29 cellular contexts compared by ENCODE assay signal in the genomic region with DNA sequence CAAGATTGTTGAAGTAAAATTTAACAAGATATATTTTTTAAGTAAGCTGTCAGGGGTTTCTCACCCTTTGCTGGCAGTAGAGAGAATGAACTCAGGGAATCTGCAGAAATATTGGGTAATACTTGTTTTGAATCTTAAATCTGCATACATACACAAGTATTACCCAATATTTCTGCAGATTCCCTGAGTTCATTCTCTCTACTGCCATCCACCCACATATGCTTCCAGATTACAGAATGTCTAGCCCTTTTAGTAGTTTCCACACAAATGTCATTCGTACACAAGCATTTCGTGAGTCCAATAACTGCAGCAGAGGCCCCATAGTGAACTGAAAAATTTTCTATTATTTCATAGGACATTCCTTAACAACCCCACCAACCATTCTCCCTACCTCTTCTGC.
"Had no signal": no experiment of that assay in that cellular context is flagged by ENCODE, and none has a peak within 500 bp of the region (broad histone marks: within the 10 kb centered on the region; RNA-seq: fewer than 3 reads in every experiment).

No MANE protein-coding gene starts in this region.

- H3K4me1 Mint-ChIP-seq: stimulated activated effector memory CD8-positive, alpha-beta T cell treated with anti-CD3 and anti-CD28 coated beads, Interleukin-12 subunit alpha, Interleukin-12 subunit beta, amount 100 ng/mL, for 72 hours had no signal

- H3K4me1 ChIP-seq: adrenal gland, esophagus squamous epithelium, parathyroid adenoma, upper lobe of left lung had no signal

- H2AFZ ChIP-seq: parathyroid adenoma had no signal

- H3K27ac ChIP-seq: adrenal gland, brain microvascular endothelial cell, epithelial cell of prostate, esophagus squamous epithelium, parathyroid adenoma, thoracic aorta, upper lobe of left lung had no signal

- H3K9ac ChIP-seq: parathyroid adenoma had no signal

- H3K79me2 ChIP-seq: parathyroid adenoma had no signal

- H3K27ac Mint-ChIP-seq: activated naive CD8-positive, alpha-beta T cell; mesothelial cell of epicardium; naive thymus-derived CD4-positive, alpha-beta T cell; stimulated activated effector memory CD8-positive, alpha-beta T cell treated with anti-CD3 and anti-CD28 coated beads, Interleukin-12 subunit alpha, Interleukin-12 subunit beta, amount 100 ng/mL, for 72 hours; stimulated activated naive CD8-positive, alpha-beta T cell treated with anti-CD3 and anti-CD28 coated beads, Interleukin-15, Interleukin-2, amounts not matched to agents 100 ng/mL and 50 ng/mL, for 24 hours; T-helper 2 cell treated with Interferon-gamma antibody and Interleukin-4, amounts not matched to agents 5 μg/mL and 100 μg/mL, for 36 hours had no signal

- H3K4me3 Mint-ChIP-seq: activated naive CD8-positive, alpha-beta T cell; mesothelial cell of epicardium; naive thymus-derived CD4-positive, alpha-beta T cell; stimulated activated effector memory CD8-positive, alpha-beta T cell treated with anti-CD3 and anti-CD28 coated beads, Interleukin-12 subunit alpha, Interleukin-12 subunit beta, amount 100 ng/mL, for 72 hours; stimulated activated naive CD8-positive, alpha-beta T cell treated with anti-CD3 and anti-CD28 coated beads, Interleukin-15, Interleukin-2, amounts not matched to agents 100 ng/mL and 50 ng/mL, for 24 hours; T-helper 2 cell treated with Interferon-gamma antibody and Interleukin-4, amounts not matched to agents 5 μg/mL and 100 μg/mL, for 36 hours had no signal

- H3K36me3 ChIP-seq: adrenal gland, brain microvascular endothelial cell, esophagus squamous epithelium, thoracic aorta, upper lobe of left lung had no signal

- H3K9me3 Mint-ChIP-seq: stimulated activated naive CD8-positive, alpha-beta T cell treated with anti-CD3 and anti-CD28 coated beads, Interleukin-15, Interleukin-2, amounts not matched to agents 100 ng/mL and 50 ng/mL, for 24 hours; T-helper 2 cell treated with Interferon-gamma antibody and Interleukin-4, amounts not matched to agents 5 μg/mL and 100 μg/mL, for 36 hours had no signal

- H3K4me3 ChIP-seq: adrenal gland, esophagus squamous epithelium, thoracic aorta, upper lobe of left lung had no signal

- H3K27me3 ChIP-seq: adrenal gland, brain microvascular endothelial cell, esophagus squamous epithelium, upper lobe of left lung had no signal

- H3K9me3 ChIP-seq: adrenal gland, esophagus squamous epithelium, thoracic aorta, upper lobe of left lung had no signal

- ATAC-seq: left colon; naive thymus-derived CD4-positive, alpha-beta T cell; right cardiac atrium; stimulated activated effector memory CD8-positive, alpha-beta T cell treated with anti-CD3 and anti-CD28 coated beads, Interleukin-12 subunit alpha, Interleukin-12 subunit beta, amount 100 ng/mL, for 72 hours had no signal

- DNase-seq: activated CD4-positive, alpha-beta T cell treated with anti-CD3 and anti-CD28 coated beads for 4 hours; activated CD4-positive, alpha-beta T cell treated with anti-CD3 and anti-CD28 coated beads, Interleukin-2, amount 50 U/mL, for 48 hours; activated CD8-positive, alpha-beta memory T cell treated with anti-CD3 and anti-CD28 coated beads for 24 hours; activated effector memory CD4-positive, alpha-beta T cell treated with Interleukin-2 at 50 U/mL for 16 hours; activated naive CD4-positive, alpha-beta T cell treated with Interleukin-2 at 50 U/mL for 16 hours; adrenal gland; brain microvascular endothelial cell; central memory CD4-positive, alpha-beta T cell; dermis blood vessel endothelial cell; effector CD4-positive, alpha-beta T cell; esophagus squamous epithelium; foreskin fibroblast; head of caudate nucleus; hippocampal formation; kidney; left colon; naive thymus-derived CD4-positive, alpha-beta T cell; right cardiac atrium; stimulated activated CD4-positive, alpha-beta T cell treated with anti-CD3 and anti-CD28 coated beads, Interleukin-4, amount 100 ng/mL, for 24 hours; T-helper 1 cell had no signal

- H3K36me3 Mint-ChIP-seq: activated naive CD8-positive, alpha-beta T cell; mesothelial cell of epicardium; naive thymus-derived CD4-positive, alpha-beta T cell; stimulated activated effector memory CD8-positive, alpha-beta T cell treated with anti-CD3 and anti-CD28 coated beads, Interleukin-12 subunit alpha, Interleukin-12 subunit beta, amount 100 ng/mL, for 72 hours had no signal
